8 cellular contexts compared by ENCODE assay signal in the genomic region with DNA sequence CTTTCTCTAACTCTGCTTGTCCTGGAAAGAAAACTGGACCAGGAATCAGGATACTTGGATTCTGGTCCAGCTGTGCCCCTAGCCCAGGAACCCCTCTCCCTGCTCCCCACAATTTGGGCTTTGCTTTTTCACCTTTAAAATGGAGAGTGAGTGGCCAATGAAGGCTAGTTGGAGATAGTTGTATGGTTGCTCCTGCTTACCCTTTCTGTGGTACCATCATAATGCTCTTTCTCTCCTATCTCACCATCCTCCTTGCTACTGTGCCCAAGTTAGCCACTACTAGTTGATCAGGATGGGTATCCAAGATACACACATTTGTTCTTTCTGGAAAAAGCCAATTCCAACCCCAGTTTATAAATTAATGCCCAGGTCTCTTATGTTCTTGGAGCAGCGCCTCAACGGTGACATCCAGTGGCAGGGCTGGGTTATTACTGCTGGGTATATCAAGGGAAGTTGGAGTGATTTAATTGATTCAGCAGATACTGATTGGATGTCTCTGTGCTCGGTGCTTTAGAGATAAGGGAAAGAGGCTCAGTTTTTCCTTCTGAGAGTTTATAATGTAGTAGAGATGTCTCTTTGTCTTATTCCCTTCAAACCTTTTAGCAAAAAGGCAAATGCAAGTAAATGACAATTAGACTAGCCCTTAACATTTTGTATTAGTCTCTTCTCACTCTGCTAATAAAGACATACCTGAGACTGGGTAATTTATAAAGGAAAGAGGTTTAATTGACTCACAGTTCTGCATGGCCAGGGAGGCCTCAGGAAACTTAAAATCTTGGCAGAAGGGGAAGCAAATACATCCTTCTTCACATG. TPM values are rescaled to one million over a fixed set of nuclear protein-coding genes. Genes with fewer than 3 reads are reported as not detected.
DNase-seq lines count a peak whose midpoint lies in the region; ATAC-seq, FAIRE-seq and TF ChIP-seq lines count a peak whose summit lies in the region.

No MANE protein-coding gene starts in this region.

- H3K27ac ChIP-seq in PC-3 (ENCODE audit: low read length) (no peak overlapping the region), fibroblast of lung (ENCODE audit: insufficient read depth, low read length) (no peak overlapping the region), substantia nigra (ENCODE audit: low read depth, low read length, poor library complexity, severe bottlenecking) (no peak overlapping the region)

- H3K4me3 Mint-ChIP-seq in activated T-cell treated with anti-CD3 and anti-CD28 coated beads, Interleukin-2, amount 50 U/mL, for 4 hours: no peak overlapping the region
- H3K4me3 Mint-ChIP-seq in neural crest cell: no peak overlapping the region

- H3K9me3 Mint-ChIP-seq in activated T-cell treated with anti-CD3 and anti-CD28 coated beads, Interleukin-2, amount 50 U/mL, for 4 hours: no peaks in the 10 kb centered on the region
- H3K9me3 Mint-ChIP-seq in neural crest cell: no peaks in the 10 kb centered on the region

- H3K36me3 Mint-ChIP-seq in activated T-cell treated with anti-CD3 and anti-CD28 coated beads, Interleukin-2, amount 50 U/mL, for 4 hours (ENCODE audit: insufficient read depth): peaks cover 57% of the 10 kb centered on the region
- H3K36me3 Mint-ChIP-seq in neural crest cell (ENCODE audit: low read depth): peaks cover 37% of the 10 kb centered on the region

- H3K4me3 ChIP-seq in PC-3 (ENCODE audit: low read length): no peak overlapping the region
- no peak overlapping the region for H3K4me3 ChIP-seq in fibroblast of lung (replicated peaks in 1 of 4; ENCODE audit: control extremely low read depth in 1 of 4, insufficient read depth in 1 of 4, low read depth in 3 of 4, low read length in 4 of 4)

- no peaks in the 10 kb centered on the region for H3K9me3 ChIP-seq in PC-3 (ENCODE audit: low read length)
- no peaks in the 10 kb centered on the region for H3K9me3 ChIP-seq in fibroblast of lung (ENCODE audit: control insufficient read depth, insufficient read depth, low read depth, low read length)

- H3K9me2 ChIP-seq in PC-3 (replicated peaks; ENCODE audit: low read length): no peaks in the 10 kb centered on the region

- H3K4me1 Mint-ChIP-seq in activated T-cell treated with anti-CD3 and anti-CD28 coated beads, Interleukin-2, amount 50 U/mL, for 4 hours (ENCODE audit: low read depth): peaks cover 23% of the 10 kb centered on the region
- peaks cover 5% of the 10 kb centered on the region for H3K4me1 Mint-ChIP-seq in neural crest cell

- H3K4me2 ChIP-seq in PC-3 (ENCODE audit: low read length) (no peak overlapping the region), fibroblast of lung (ENCODE audit: extremely low read depth, insufficient read depth, low read length) (no peak overlapping the region)

- peak; percentile 68 for ATAC-seq in HG03159 (IDR thresholded peaks at IDR 0.05; ENCODE audit: unreplicated experiment)
- peak; percentile 72 for ATAC-seq in PC-3
- peak; percentile 73 to 79 for ATAC-seq in activated T-cell treated with anti-CD3 and anti-CD28 coated beads, Interleukin-2, amount 50 U/mL, for 4 hours

- no peaks in the 10 kb centered on the region for H3F3A ChIP-seq in PC-3 (ENCODE audit: low read length, unreplicated experiment)

- H3K27me3 Mint-ChIP-seq in activated T-cell treated with anti-CD3 and anti-CD28 coated beads, Interleukin-2, amount 50 U/mL, for 4 hours (ENCODE audit: low read depth): no peaks in the 10 kb centered on the region
- no peaks in the 10 kb centered on the region for H3K27me3 Mint-ChIP-seq in neural crest cell (ENCODE audit: low read depth)

- no peak for TF ChIP-seq POLR2A in GM12891 (IDR thresholded peaks at IDR 0.05; ENCODE audit: low read depth, low read length)

- no peak overlapping the region for H3K27ac Mint-ChIP-seq in neural crest cell (ENCODE audit: unreplicated experiment)

- H3K27me3 ChIP-seq in PC-3 (ENCODE audit: low read length) (no peaks in the 10 kb centered on the region), fibroblast of lung (ENCODE audit: control insufficient read depth, insufficient read depth, low read length) (no peaks in the 10 kb centered on the region)

- H3K79me2 ChIP-seq in PC-3 (ENCODE audit: low read length) (no peaks in the 10 kb centered on the region), fibroblast of lung (ENCODE audit: control insufficient read depth, insufficient read depth, low read length) (no peaks in the 10 kb centered on the region)

- H2AFZ ChIP-seq in PC-3 (ENCODE audit: low read length): no peak overlapping the region
- H2AFZ ChIP-seq in fibroblast of lung (ENCODE audit: low read length): no peak overlapping the region

- DNase-seq in GM12891 (ENCODE audit: insufficient read length, low spot score) (peak; percentile 45), PC-3 (peak; percentile 52), fibroblast of lung (ENCODE audit: low read depth in 2 of 2) (peak; percentile 52 to 79), neural crest cell (ENCODE audit: low read depth, low spot score) (peak; percentile 62), substantia nigra (lab: John Stamatoyannopoulos, UW) (peak in 30 of 49 donors; percentile 2 to 46 (median 16)), NCI-H526 treated with DMSO at 0.1 percent for 48 hours (lab: John Stamatoyannopoulos, UW) (no peak)
- peak; percentile 62 for DNase-seq in activated T-cell treated with anti-CD3 and anti-CD28 coated beads, Interleukin-2, amount 50 U/mL, for 4 hours

- CTCF ChIA-PET in PC-3 (lab: Charles Lee): no interaction called here

- peak; percentile 87 for TF ChIP-seq CTCF in PC-3 (conservative IDR thresholded peaks at IDR 0.05; ENCODE audit: low read depth, low read length)
- peak; percentile 96 to 97 for TF ChIP-seq CTCF in fibroblast of lung (conservative IDR thresholded peaks at IDR 0.05 in 1 of 2, IDR thresholded peaks at IDR 0.05 in 1 of 2; ENCODE audit: low read depth in 1 of 2, low read length in 2 of 2)
- TF ChIP-seq CTCF in neural crest cell (conservative IDR thresholded peaks at IDR 0.05): peak; percentile 91

- H3K36me3 ChIP-seq in PC-3 (ENCODE audit: low read depth, low read length): peaks cover 33% of the 10 kb centered on the region
- peaks cover 24% of the 10 kb centered on the region for H3K36me3 ChIP-seq in fibroblast of lung (ENCODE audit: control insufficient read depth, insufficient read depth, low read length)

- no peaks in the 10 kb centered on the region for H4K20me1 ChIP-seq in PC-3 (ENCODE audit: low read length)
- H4K20me1 ChIP-seq in fibroblast of lung (ENCODE audit: control insufficient read depth, extremely low read depth, insufficient read depth, low read length): no peaks in the 10 kb centered on the region

- peak; percentile 82 for FAIRE-seq in GM12891 (lab: Jason Lieb, UNC)

- no TSS peak for BruUV-seq in PC-3 (replicated peaks; lab: Mats Ljungman, UMichigan)

- POLR2A ChIA-PET in PC-3 (lab: Charles Lee; ENCODE audit: unreplicated experiment): no interaction called here

- H3K9ac ChIP-seq in PC-3 (ENCODE audit: low read length) (no peak overlapping the region), fibroblast of lung (ENCODE audit: insufficient read depth, low read length) (no peak overlapping the region)

- intact Hi-C loops in PC-3 (cut with micrococcal nuclease): loop anchor here (1.0 to 5.0 kb wide), 3 partner anchors 45 to 162 kb away; a partner anchor contains a TSS

- no peaks in the 10 kb centered on the region for H3K4me1 ChIP-seq in PC-3 (ENCODE audit: insufficient read depth, low read length)
- no peaks in the 10 kb centered on the region for H3K4me1 ChIP-seq in fibroblast of lung (ENCODE audit: control insufficient read depth, extremely low read depth, insufficient read depth, low read length)

TF ChIP-seq in GM12891, 5 proteins besides CTCF, POLR2A, EP300 and RAD21:
- TF ChIP-seq SPI1 (IDR thresholded peaks at IDR 0.05; ENCODE audit: low read depth, low read length) (no peak), POLR2AphosphoS5 (IDR thresholded peaks at IDR 0.05; ENCODE audit: low read depth, low read length) (no peak), PAX5 (IDR thresholded peaks at IDR 0.05; ENCODE audit: insufficient read depth, low read length, severe bottlenecking) (no peak), TAF1 (IDR thresholded peaks at IDR 0.05; ENCODE audit: low read depth, low read length) (no peak), POU2F2 (IDR thresholded peaks at IDR 0.05; ENCODE audit: low read depth, low read length) (no peak)

RNA-seq across cellular contexts. Expression of a gene that starts 38.5 kb away (rescaled TPM):
- polyA plus RNA-seq in GM12891 (2012; ENCODE audit: low read depth, missing spikeins): 0.76 TPM
- not detected in 2 replicates for total RNA-seq in PC-3 (2014; rRNA removed)
- total RNA-seq in activated T-cell treated with anti-CD3 and anti-CD28 coated beads, Interleukin-2, amount 50 U/mL, for 4 hours: under 1 TPM in 1 of 3 donors, not detected in 2; 0.40 TPM
- total RNA-seq in fibroblast of lung: 11.3 and 20.6 TPM in 2 replicates
- polyA plus RNA-seq in fibroblast of lung: 5.9 and 11.9 TPM in 2 replicates
- polyA plus RNA-seq in fibroblast of lung (2012): 5.3 and 9.5 TPM in 2 replicates
- polyA minus RNA-seq in fibroblast of lung (ENCODE audit: low replicate concordance): 8.9 and 23.4 TPM in 2 replicates
- total RNA-seq in neural crest cell: 2.7 and 2.9 TPM in 2 replicates

RNA-seq across cellular contexts. Expression of a gene that starts 46.6 kb away (rescaled TPM):
- 28.1 TPM for polyA plus RNA-seq in GM12891 (2012; ENCODE audit: low read depth, missing spikeins)
- total RNA-seq in PC-3 (2014; rRNA removed) (26.2 and 34.2 TPM in 2 replicates), fibroblast of lung (50.1 and 50.7 TPM in 2 replicates), neural crest cell (51.9 and 53.1 TPM in 2 replicates)
- 10 to 100 TPM; 44.9 to 50.1 (median 48.0) TPM for total RNA-seq in activated T-cell treated with anti-CD3 and anti-CD28 coated beads, Interleukin-2, amount 50 U/mL, for 4 hours
- polyA plus RNA-seq in fibroblast of lung: 46.7 and 66.7 TPM in 2 replicates
- 25.0 and 32.6 TPM in 2 replicates for polyA plus RNA-seq in fibroblast of lung (2012)
- polyA minus RNA-seq in fibroblast of lung (ENCODE audit: low replicate concordance): 15.3 and 16.7 TPM in 2 replicates

RNA-seq across cellular contexts. Expression of a gene that starts 56.7 kb away (rescaled TPM):
- polyA plus RNA-seq in GM12891 (2012; ENCODE audit: low read depth, missing spikeins): 43.5 TPM
- total RNA-seq in PC-3 (2014; rRNA removed) (63.9 and 123 TPM in 2 replicates), fibroblast of lung (32.4 and 51.0 TPM in 2 replicates), neural crest cell (230 and 231 TPM in 2 replicates)
- 100 to 1,000 TPM; 412 to 443 (median 432) TPM for total RNA-seq in activated T-cell treated with anti-CD3 and anti-CD28 coated beads, Interleukin-2, amount 50 U/mL, for 4 hours
- polyA plus RNA-seq in fibroblast of lung: 81.3 and 115 TPM in 2 replicates
- polyA plus RNA-seq in fibroblast of lung (2012): 76.2 and 79.9 TPM in 2 replicates
- polyA minus RNA-seq in fibroblast of lung (ENCODE audit: low replicate concordance): 154 and 232 TPM in 2 replicates
